In the genomic region with DNA sequence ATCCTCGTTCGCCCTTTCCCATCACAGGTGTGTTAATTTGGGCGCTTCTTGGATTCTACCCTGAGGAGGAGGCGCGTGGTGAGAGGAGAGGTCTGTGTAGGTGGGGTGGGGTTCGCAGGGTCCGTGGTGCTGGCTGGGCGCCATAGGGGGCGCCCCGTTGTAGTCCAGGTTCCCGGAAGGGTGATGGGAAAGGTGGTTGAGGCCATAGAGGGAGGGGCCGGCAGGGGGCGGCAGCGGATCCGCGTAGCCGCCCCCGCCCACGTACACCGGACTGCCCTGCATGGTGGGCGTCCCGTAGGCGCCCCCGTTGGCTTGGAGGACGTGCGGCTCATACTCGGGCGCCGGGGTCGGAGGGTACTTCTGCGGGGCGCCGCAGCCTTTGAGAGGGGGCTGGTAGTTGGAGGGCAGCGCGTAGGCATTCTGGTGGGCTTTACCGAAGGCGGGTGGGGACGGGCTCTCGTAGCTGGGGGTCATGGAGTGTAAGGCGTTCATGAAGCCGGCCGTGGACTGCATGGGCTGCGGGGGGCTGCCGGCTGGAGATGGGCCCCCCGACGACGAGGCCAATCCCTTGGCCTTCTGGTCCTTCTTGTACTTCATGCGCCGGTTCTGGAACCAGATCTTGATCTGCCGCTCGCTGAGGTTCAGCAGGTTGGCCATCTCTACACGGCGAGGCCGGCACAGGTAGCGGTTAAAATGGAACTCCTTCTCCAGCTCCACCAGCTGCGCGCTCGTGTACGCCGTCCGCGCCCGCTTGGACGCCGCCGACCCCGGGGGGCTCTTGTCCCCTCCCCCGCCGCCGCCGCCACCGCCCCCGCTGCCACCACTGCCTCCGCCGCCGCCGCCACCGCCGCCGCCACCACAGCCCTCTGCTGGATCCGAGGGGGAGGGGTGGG, we compare ENCODE assay signal across 17 cellular contexts. TPM values are rescaled to one million over a fixed set of nuclear protein-coding genes. Genes with fewer than 3 reads are reported as not detected.
A peak's percentile ranks its signal among the peaks of the same experiment; 100 is the strongest.
DNase-seq lines count a peak whose midpoint lies in the region; ATAC-seq, FAIRE-seq and TF ChIP-seq lines count a peak whose summit lies in the region.
"Had no signal": no experiment of that assay in that cellular context is flagged by ENCODE, and none has a peak within 500 bp of the region (broad histone marks: within the 10 kb centered on the region; RNA-seq: fewer than 3 reads in every experiment).

No MANE protein-coding gene starts in this region.

- POLR2A ChIA-PET in endothelial cell of umbilical vein (lab: Charles Lee), result no interaction called here

- peaks cover 4% of the 10 kb centered on the region for H3K27me3 Mint-ChIP-seq in mesothelial cell of epicardium (ENCODE audit: low read depth)

- H3K27ac ChIP-seq in right atrium auricular region (no peak overlapping the region), endothelial cell of umbilical vein (ENCODE audit: insufficient read depth, low read depth, low read length) (no peak overlapping the region), upper lobe of left lung (peak overlapping the region; percentile 64 to 86 (median 76)), WERI-Rb-1 (no peak overlapping the region)
- H3K27ac ChIP-seq: tibial artery, VCaP had no signal

- BruUV-seq in endothelial cell of umbilical vein (replicated peaks; lab: Mats Ljungman, UMichigan), result no TSS peak

- CTCF ChIA-PET in endothelial cell of umbilical vein (lab: Charles Lee), result no interaction called here

- TF ChIP-seq POLR2A in endothelial cell of umbilical vein (IDR thresholded peaks at IDR 0.05; ENCODE audit: low read depth, low read length) (no peak), upper lobe of left lung (IDR thresholded peaks at IDR 0.05) (no peak)

- H3K4me3 ChIP-seq in right atrium auricular region, result no peak overlapping the region
- no peak overlapping the region for H3K4me3 ChIP-seq in endothelial cell of umbilical vein (replicated peaks in 1 of 3; ENCODE audit: insufficient read depth in 1 of 3, low read depth in 1 of 3, low read length in 3 of 3)
- H3K4me3 ChIP-seq in upper lobe of left lung, result no peak overlapping the region
- no peak overlapping the region for H3K4me3 ChIP-seq in WERI-Rb-1 (ENCODE audit: low read depth, low read length)
- H3K4me3 ChIP-seq: tibial artery had no signal

- H3K9ac ChIP-seq in endothelial cell of umbilical vein (replicated peaks; ENCODE audit: extremely low read depth, insufficient read depth, low read length), result no peak overlapping the region

- WGBS in upper lobe of left lung, 2 donors, result 50 to 64% methylated on average over 29 to 70 of the region's 81 CpGs

- H3K4me1 ChIP-seq in right atrium auricular region (peaks cover 0 to 12% of the 10 kb centered on the region in 2 donors), endothelial cell of umbilical vein (ENCODE audit: control insufficient read depth, extremely low read depth, insufficient read depth, low read length) (peaks cover 37% of the 10 kb centered on the region), upper lobe of left lung (peaks cover 3 to 13% (median 7%) of the 10 kb centered on the region in 4 donors)

- peak overlapping the region; percentile 99 for H3K27ac Mint-ChIP-seq in mesothelial cell of epicardium

- no peak for FAIRE-seq in endothelial cell of umbilical vein (lab: Jason Lieb, UNC)
- FAIRE-seq: G401.6 had no signal

- ATAC-seq in upper lobe of left lung (ENCODE audit: low FRiP score in 2 of 2), result no peak
- no peak for ATAC-seq in HG03095 (IDR thresholded peaks at IDR 0.05; ENCODE audit: unreplicated experiment)

- peaks cover 86% of the 10 kb centered on the region for H3K4me1 Mint-ChIP-seq in mesothelial cell of epicardium

- no peak overlapping the region for H3K4me2 ChIP-seq in endothelial cell of umbilical vein (ENCODE audit: insufficient read depth, low read length)

- peak; percentile 47 for DNase-seq in cardiac septum (ENCODE audit: low spot score)
- no peak for DNase-seq in right atrium auricular region (ENCODE audit: low spot score)
- DNase-seq in endothelial cell of umbilical vein (ENCODE audit: low read depth, low spot score), result no peak
- no peak for DNase-seq in mesothelial cell of epicardium (ENCODE audit: low spot score in 2 of 2, unreplicated experiment in 2 of 2)
- DNase-seq in upper lobe of left lung, result peak in 1 of 2 donors; percentile 86
- no peak for DNase-seq in WERI-Rb-1
- no peak for DNase-seq in stimulated activated CD4-positive, alpha-beta T cell treated with anti-CD3 and anti-CD28 coated beads, Interleukin-4, amount 100 ng/mL, for 24 hours
- DNase-seq: foreskin fibroblast, NCI-H69, posterior cingulate gyrus, tibial artery had no signal

- H3K9me3 ChIP-seq in right atrium auricular region, result no peaks in the 10 kb centered on the region
- H3K9me3 ChIP-seq in endothelial cell of umbilical vein (replicated peaks; ENCODE audit: control insufficient read depth, insufficient read depth, low read length), result no peaks in the 10 kb centered on the region
- H3K9me3 ChIP-seq in upper lobe of left lung, result no peaks in the 10 kb centered on the region
- peaks cover 9% of the 10 kb centered on the region for H3K9me3 ChIP-seq in WERI-Rb-1 (ENCODE audit: severe bottlenecking)
- H3K9me3 ChIP-seq: tibial artery had no signal

- H3K79me2 ChIP-seq in endothelial cell of umbilical vein (ENCODE audit: control insufficient read depth, insufficient read depth, low read length), result peaks cover 46% of the 10 kb centered on the region

- no peaks in the 10 kb centered on the region for H4K20me1 ChIP-seq in endothelial cell of umbilical vein (replicated peaks; ENCODE audit: control insufficient read depth, extremely low read depth, insufficient read depth, low read length)

- H3K4me3 Mint-ChIP-seq in mesothelial cell of epicardium, result peak overlapping the region; percentile 49
- H3K4me3 Mint-ChIP-seq: central memory CD8-positive, alpha-beta T cell had no signal

- H3K36me3 ChIP-seq in right atrium auricular region (no peaks in the 10 kb centered on the region), endothelial cell of umbilical vein (ENCODE audit: control insufficient read depth in 2 of 2, extremely low read depth in 1 of 2, insufficient read depth in 2 of 2, low read length in 2 of 2) (peaks cover 10 to 14% of the 10 kb centered on the region in 2 experiments), upper lobe of left lung (no peaks in the 10 kb centered on the region), WERI-Rb-1 (no peaks in the 10 kb centered on the region; the same call in 1 of the 2 replicates)
- H3K36me3 ChIP-seq: tibial artery had no signal

- no peaks in the 10 kb centered on the region for H3K9me1 ChIP-seq in endothelial cell of umbilical vein (replicated peaks; ENCODE audit: control insufficient read depth, extremely low read depth, insufficient read depth, low read length)

- dilution Hi-C loops in endothelial cell of umbilical vein (cut with MboI; ENCODE audit: extremely low pct_ligation_motif_present, low sequenced_read_pairs), result no loop called here

- intact Hi-C loops in cardiac septum (cut with DNase I), result no loop called here
- intact Hi-C loops in endothelial cell of umbilical vein (cut with micrococcal nuclease), result no loop called here

- no peak for TF ChIP-seq EP300 in upper lobe of left lung (IDR thresholded peaks at IDR 0.05)

- H3K27me3 ChIP-seq in right atrium auricular region (peaks cover 4 to 5% of the 10 kb centered on the region in 2 donors), endothelial cell of umbilical vein (ENCODE audit: control insufficient read depth in 2 of 2, insufficient read depth in 2 of 2, low read length in 2 of 2) (no peaks in the 10 kb centered on the region), upper lobe of left lung (peaks cover 0 to 27% (median 9%) of the 10 kb centered on the region in 4 donors), WERI-Rb-1 (ENCODE audit: insufficient read depth, low read depth, severe bottlenecking) (peaks cover 89% of the 10 kb centered on the region)
- H3K27me3 ChIP-seq: tibial artery had no signal

- TF ChIP-seq CTCF in right atrium auricular region (IDR thresholded peaks at IDR 0.05), result no peak
- peak; percentile 7 to 20 for TF ChIP-seq CTCF in endothelial cell of umbilical vein (IDR thresholded peaks at IDR 0.05; ENCODE audit: extremely low read depth in 1 of 2, insufficient read depth in 1 of 2, low read depth in 1 of 2, low read length in 2 of 2)
- peak; percentile 39 for TF ChIP-seq CTCF in mesothelial cell of epicardium (IDR thresholded peaks at IDR 0.05; ENCODE audit: unreplicated experiment)
- no peak for TF ChIP-seq CTCF in upper lobe of left lung (IDR thresholded peaks at IDR 0.05)
- no peak for TF ChIP-seq CTCF in WERI-Rb-1 (IDR thresholded peaks at IDR 0.05; ENCODE audit: low read depth, low read length)

- H2AFZ ChIP-seq in endothelial cell of umbilical vein (ENCODE audit: low read depth, low read length), result no peak overlapping the region

- peaks cover 19% of the 10 kb centered on the region for H3K36me3 Mint-ChIP-seq in mesothelial cell of epicardium

- H3K9me3 Mint-ChIP-seq in mesothelial cell of epicardium, result no peaks in the 10 kb centered on the region
- H3K9me3 Mint-ChIP-seq: central memory CD8-positive, alpha-beta T cell had no signal

RNA-seq across cellular contexts. Expression of gene HOXB2, which starts 5.7 kb away (rescaled TPM):
- 4.9 TPM for total RNA-seq in cardiac septum
- total RNA-seq in right atrium auricular region, result 1 to 10 TPM; 4.8 to 5.5 TPM
- total RNA-seq in endothelial cell of umbilical vein, result 21.5 and 23.3 TPM in 2 replicates
- polyA plus RNA-seq in endothelial cell of umbilical vein, result 14.1 and 16.8 TPM in 2 replicates
- polyA plus RNA-seq in endothelial cell of umbilical vein (2011; cell fraction: cytosol; rRNA removed), result 6.8 and 8.4 TPM in 2 replicates
- 12.1 and 13.9 TPM in 2 replicates for polyA plus RNA-seq in endothelial cell of umbilical vein (2011; cell fraction: nucleus; rRNA removed)
- polyA plus RNA-seq in endothelial cell of umbilical vein (2012), result 12.0 and 12.5 TPM in 2 replicates
- 3.1 and 3.5 TPM in 2 replicates for polyA minus RNA-seq in endothelial cell of umbilical vein
- polyA minus RNA-seq in endothelial cell of umbilical vein (2011; cell fraction: cytosol; rRNA and poly(A)+ RNA removed), result not detected
- 4.9 and 5.0 TPM in 2 replicates for polyA minus RNA-seq in endothelial cell of umbilical vein (2011; cell fraction: nucleus; rRNA and poly(A)+ RNA removed)
- total RNA-seq in mesothelial cell of epicardium, result 46.6 to 47.2 TPM (median 46.7 TPM) in 3 replicates
- 10 to 100 TPM in 2 of 6 donors, 1 to 10 TPM in 4; 1.4 to 16.1 (median 7.4) TPM for total RNA-seq in upper lobe of left lung
- total RNA-seq: SK-MEL-5 had no signal

RNA-seq across cellular contexts. Expression of gene HOXB1, which starts 19.7 kb away (rescaled TPM):
- total RNA-seq in cardiac septum (not detected), right atrium auricular region (not detected), endothelial cell of umbilical vein (not detected in 2 replicates), mesothelial cell of epicardium (0.24 to 0.43 TPM (median 0.25 TPM) in 3 replicates), upper lobe of left lung (not detected)
- not detected in 2 replicates for polyA plus RNA-seq in endothelial cell of umbilical vein
- polyA plus RNA-seq in endothelial cell of umbilical vein (2011; cell fraction: cytosol; rRNA removed), result not detected in 2 replicates
- polyA plus RNA-seq in endothelial cell of umbilical vein (2011; cell fraction: nucleus; rRNA removed), result not detected in 2 replicates
- polyA plus RNA-seq in endothelial cell of umbilical vein (2012), result not detected in 2 replicates
- polyA minus RNA-seq in endothelial cell of umbilical vein, result not detected in 2 replicates
- not detected for polyA minus RNA-seq in endothelial cell of umbilical vein (2011; cell fraction: cytosol; rRNA and poly(A)+ RNA removed)
- 0.19 TPM in 1 of 2 replicates, not detected in the other for polyA minus RNA-seq in endothelial cell of umbilical vein (2011; cell fraction: nucleus; rRNA and poly(A)+ RNA removed)
- total RNA-seq: liver, SK-MEL-5 had no signal
- polyA plus RNA-seq: liver had no signal

RNA-seq across cellular contexts. Expression of gene HOXB4, which starts 27.6 kb away (rescaled TPM):
- total RNA-seq in cardiac septum (1.6 TPM), right atrium auricular region (1 to 10 TPM in 1 of 2 donors, under 1 TPM in 1; 0.52 to 1.0 TPM), endothelial cell of umbilical vein (11.2 and 13.1 TPM in 2 replicates), mesothelial cell of epicardium (34.2 to 39.2 TPM (median 34.4 TPM) in 3 replicates), upper lobe of left lung (1 to 10 TPM in 4 of 6 donors, under 1 TPM in 2; 0.61 to 5.6 (median 2.0) TPM)
- 4.6 and 5.4 TPM in 2 replicates for polyA plus RNA-seq in endothelial cell of umbilical vein
- polyA plus RNA-seq in endothelial cell of umbilical vein (2011; cell fraction: cytosol; rRNA removed), result 2.5 and 3.3 TPM in 2 replicates
- 13.6 and 14.6 TPM in 2 replicates for polyA plus RNA-seq in endothelial cell of umbilical vein (2011; cell fraction: nucleus; rRNA removed)
- 5.2 and 5.6 TPM in 2 replicates for polyA plus RNA-seq in endothelial cell of umbilical vein (2012)
- 3.6 and 4.6 TPM in 2 replicates for polyA minus RNA-seq in endothelial cell of umbilical vein
- polyA minus RNA-seq in endothelial cell of umbilical vein (2011; cell fraction: cytosol; rRNA and poly(A)+ RNA removed), result 0.51 TPM
- polyA minus RNA-seq in endothelial cell of umbilical vein (2011; cell fraction: nucleus; rRNA and poly(A)+ RNA removed), result 8.2 and 8.8 TPM in 2 replicates

RNA-seq across cellular contexts. Expression of gene HOXB3, which starts 39.5 kb away (rescaled TPM):
- 4.2 TPM for total RNA-seq in cardiac septum
- 1 to 10 TPM in 1 of 2 donors, under 1 TPM in 1; 0.82 to 1.2 TPM for total RNA-seq in right atrium auricular region
- 45.0 and 56.6 TPM in 2 replicates for total RNA-seq in endothelial cell of umbilical vein
- polyA plus RNA-seq in endothelial cell of umbilical vein, result 29.6 and 33.0 TPM in 2 replicates
- 7.9 and 11.6 TPM in 2 replicates for polyA plus RNA-seq in endothelial cell of umbilical vein (2011; cell fraction: cytosol; rRNA removed)
- 81.4 and 85.1 TPM in 2 replicates for polyA plus RNA-seq in endothelial cell of umbilical vein (2011; cell fraction: nucleus; rRNA removed)
- 19.0 and 19.8 TPM in 2 replicates for polyA plus RNA-seq in endothelial cell of umbilical vein (2012)
- 7.7 and 13.3 TPM in 2 replicates for polyA minus RNA-seq in endothelial cell of umbilical vein
- 1.3 TPM for polyA minus RNA-seq in endothelial cell of umbilical vein (2011; cell fraction: cytosol; rRNA and poly(A)+ RNA removed)
- polyA minus RNA-seq in endothelial cell of umbilical vein (2011; cell fraction: nucleus; rRNA and poly(A)+ RNA removed), result 18.1 and 32.3 TPM in 2 replicates
- 282 to 303 TPM (median 282 TPM) in 3 replicates for total RNA-seq in mesothelial cell of epicardium
- total RNA-seq in upper lobe of left lung, result 10 to 100 TPM in 2 of 6 donors, 1 to 10 TPM in 4; 2.9 to 12.6 (median 7.9) TPM

RNA-seq across cellular contexts. Expression of gene HOXB5, which starts 43.0 kb away (rescaled TPM):
- total RNA-seq in cardiac septum (not detected), right atrium auricular region (not detected), endothelial cell of umbilical vein (7.3 and 8.5 TPM in 2 replicates), mesothelial cell of epicardium (28.6 to 32.4 TPM (median 31.1 TPM) in 3 replicates), upper lobe of left lung (1 to 10 TPM in 4 of 6 donors, under 1 TPM in 2; 0.39 to 5.0 (median 1.5) TPM)
- polyA plus RNA-seq in endothelial cell of umbilical vein, result 2.0 and 2.6 TPM in 2 replicates
- 1.0 and 1.1 TPM in 2 replicates for polyA plus RNA-seq in endothelial cell of umbilical vein (2011; cell fraction: cytosol; rRNA removed)
- polyA plus RNA-seq in endothelial cell of umbilical vein (2011; cell fraction: nucleus; rRNA removed), result 13.1 and 13.2 TPM in 2 replicates
- polyA plus RNA-seq in endothelial cell of umbilical vein (2012), result 3.3 and 3.5 TPM in 2 replicates
- polyA minus RNA-seq in endothelial cell of umbilical vein, result 0.57 and 0.58 TPM in 2 replicates
- polyA minus RNA-seq in endothelial cell of umbilical vein (2011; cell fraction: cytosol; rRNA and poly(A)+ RNA removed), result 0.82 TPM
- 2.5 and 2.6 TPM in 2 replicates for polyA minus RNA-seq in endothelial cell of umbilical vein (2011; cell fraction: nucleus; rRNA and poly(A)+ RNA removed)
- total RNA-seq: SK-MEL-5 had no signal

Comparison
In these comparisons a context has a peak if more than half of its experiments do, and no peak if none do; other contexts are left out.
1. H3K27ac ChIP-seq: peak in upper lobe of left lung (4 of 4); none in right atrium auricular region (0 of 2), endothelial cell of umbilical vein (single experiment) and WERI-Rb-1 (single experiment).
2. CTCF ChIP-seq: peak in endothelial cell of umbilical vein (2 of 2) and mesothelial cell of epicardium (single experiment); none in right atrium auricular region (0 of 2), upper lobe of left lung (0 of 6) and WERI-Rb-1 (single experiment).